In genomic region chr15:56980474-56980873, GRCh38 we compare ENCODE assay signal across 21 cellular contexts.
"Had no signal": no experiment of that assay in that cellular context is flagged by ENCODE, and none has a peak within 500 bp of the region (broad histone marks: within the 10 kb centered on the region; RNA-seq: fewer than 3 reads in every experiment).

No MANE protein-coding gene starts in this region.

- ATAC-seq: activated CD8-positive, alpha-beta T cell treated with anti-CD3 and anti-CD28 coated beads for 36 hours; body of pancreas; heart left ventricle; right lobe of liver; stimulated activated naive CD8-positive, alpha-beta T cell treated with anti-CD3 and anti-CD28 coated beads, Interleukin-15, amount 100 ng/mL, for 72 hours; upper lobe of right lung had no signal

- H3K9me3 ChIP-seq: body of pancreas, heart left ventricle, left ventricle myocardium inferior, ovary, right lobe of liver, testis, upper lobe of right lung had no signal

- H3K36me3 ChIP-seq: heart left ventricle, left ventricle myocardium inferior, ovary, right lobe of liver, upper lobe of right lung had no signal

- H3K4me1 ChIP-seq: testis had no signal

- H3K27me3 ChIP-seq: body of pancreas, heart left ventricle, ovary, right lobe of liver, testis, upper lobe of right lung had no signal

- H3K27ac ChIP-seq: body of pancreas, heart left ventricle, left ventricle myocardium inferior, ovary, right lobe of liver, testis, upper lobe of right lung had no signal

- H3K4me3 ChIP-seq: body of pancreas, heart left ventricle, left ventricle myocardium inferior, ovary, right lobe of liver, testis, upper lobe of right lung had no signal

- DNase-seq: activated CD4-positive, alpha-beta T cell treated with anti-CD3 and anti-CD28 coated beads, Interleukin-2, amount 10 ng/mL, durations not matched to agents 24 days and 14 days; activated CD4-positive, CD25-positive, alpha-beta regulatory T cell; activated CD8-positive, alpha-beta T cell treated with anti-CD3 and anti-CD28 coated beads for 36 hours; activated naive CD4-positive, alpha-beta T cell treated with anti-CD3 and anti-CD28 coated beads for 36 hours; activated T-cell treated with anti-CD3 and anti-CD28 coated beads, Interleukin-2, amount 50 U/mL, for 24 hours; body of pancreas; central memory CD4-positive, alpha-beta T cell; erythroblast; foreskin melanocyte; heart left ventricle; left ventricle myocardium inferior; mammary epithelial cell; ovary; right lobe of liver; small intestine; stimulated activated CD4-positive, alpha-beta T cell treated with anti-CD3 and anti-CD28 coated beads, Interleukin-15, amount 100 ng/mL, for 24 hours; stimulated activated CD4-positive, alpha-beta T cell treated with anti-CD3 and anti-CD28 coated beads, Interleukin-2, amount 100 ng/mL, for 48 hours; stimulated activated naive CD8-positive, alpha-beta T cell treated with anti-CD3 and anti-CD28 coated beads, Interleukin-15, amount 100 ng/mL, for 72 hours; testis; upper lobe of right lung had no signal

- FAIRE-seq: colon, small intestine had no signal
